In the genomic region with DNA sequence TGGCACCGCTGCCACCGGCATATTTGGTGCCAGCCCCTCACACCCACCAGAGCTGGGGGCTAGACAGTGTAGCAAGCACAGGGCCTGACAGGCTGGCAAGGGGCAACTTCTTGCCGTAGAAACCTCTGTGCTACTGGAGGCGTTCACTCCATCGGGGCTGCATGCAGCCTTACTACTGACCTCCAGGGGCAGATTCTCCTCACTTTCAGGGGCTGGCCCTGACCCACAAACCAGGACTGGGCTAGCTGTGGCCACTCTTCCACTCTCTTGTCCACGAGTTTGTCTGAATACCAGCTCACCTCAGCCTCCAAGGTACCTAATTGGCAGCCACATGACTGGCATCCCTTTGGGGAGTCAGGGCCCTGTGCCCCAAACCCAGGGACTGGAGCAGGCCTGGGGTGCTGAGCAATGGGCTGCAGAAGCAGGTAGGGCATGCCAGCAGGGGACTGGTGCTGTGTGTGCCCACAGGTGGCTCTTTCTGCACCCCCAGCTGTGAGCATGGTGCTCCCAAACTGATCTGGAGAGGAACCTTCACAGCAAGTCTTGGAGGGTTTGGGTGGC, we compare ENCODE assay signal across 14 cellular contexts. TPM values are rescaled to one million over a fixed set of nuclear protein-coding genes. Genes with fewer than 3 reads are reported as not detected.
A peak's percentile ranks its signal among the peaks of the same experiment; 100 is the strongest.
DNase-seq lines count a peak whose midpoint lies in the region; ATAC-seq, FAIRE-seq and TF ChIP-seq lines count a peak whose summit lies in the region.
"Had no signal": no experiment of that assay in that cellular context is flagged by ENCODE, and none has a peak within 500 bp of the region (broad histone marks: within the 10 kb centered on the region; RNA-seq: fewer than 3 reads in every experiment).

No MANE protein-coding gene starts in this region.

- no peak overlapping the region for H3K9ac ChIP-seq in MM.1S (ENCODE audit: low read length)
- no peak overlapping the region for H3K9ac ChIP-seq in neural cell (ENCODE audit: low read length)

- H3K4me1 ChIP-seq in MM.1S (ENCODE audit: low read length), result no peaks in the 10 kb centered on the region

- no peaks in the 10 kb centered on the region for H3K9me3 Mint-ChIP-seq in chondrocyte (ENCODE audit: low read depth)
- H3K9me3 Mint-ChIP-seq: IgD-negative memory B cell had no signal

- H3K4me3 ChIP-seq in MM.1S (ENCODE audit: low read length) (no peak overlapping the region), neural cell (ENCODE audit: low read length) (no peak overlapping the region)

- H3K9me2 ChIP-seq in MM.1S (replicated peaks; ENCODE audit: insufficient read depth, low read length), result no peaks in the 10 kb centered on the region
- no peaks in the 10 kb centered on the region for H3K9me2 ChIP-seq in neural cell (ENCODE audit: insufficient read depth, low read length)

- TF ChIP-seq CTCF in D721Med (IDR thresholded peaks at IDR 0.05; ENCODE audit: insufficient read depth, missing control alignments) (peak; percentile 26), MM.1S (IDR thresholded peaks at IDR 0.05; ENCODE audit: low read length) (peak; percentile 17; the same call in 1 of the 2 replicates), chondrocyte (IDR thresholded peaks at IDR 0.05) (peak; percentile 54), neural cell (IDR thresholded peaks at IDR 0.05; ENCODE audit: poor library complexity, severe bottlenecking) (peak; percentile 55)

- DNase-seq in D721Med (ENCODE audit: insufficient read length, low spot score), result no peak
- DNase-seq in MM.1S, result no peak
- peak; percentile 75 for DNase-seq in chondrocyte (ENCODE audit: low spot score)
- no peak for DNase-seq in NCI-H446 (lab: John Stamatoyannopoulos, UW)
- DNase-seq in GDM1 (lab: John Stamatoyannopoulos, UW), result no peak
- no peak for DNase-seq in KG1 (lab: John Stamatoyannopoulos, UW)
- DNase-seq: DND-41, NCI-H345 had no signal

- TF ChIP-seq EP300 in neural cell (conservative IDR thresholded peaks at IDR 0.05; ENCODE audit: poor library complexity, severe bottlenecking), result no peak

- H3K4me2 ChIP-seq in MM.1S (ENCODE audit: low read depth, low read length) (no peak overlapping the region), neural cell (ENCODE audit: low read length) (no peak overlapping the region)

- ATAC-seq in GM21360 (IDR thresholded peaks at IDR 0.05; ENCODE audit: unreplicated experiment), result no peak

- H4K20me1 ChIP-seq in MM.1S (ENCODE audit: insufficient read depth, low read length), result no peaks in the 10 kb centered on the region
- no peaks in the 10 kb centered on the region for H4K20me1 ChIP-seq in neural cell (ENCODE audit: insufficient read depth)

- H3K27me3 ChIP-seq in MM.1S (replicated peaks; ENCODE audit: insufficient read depth, low read length), result peaks cover 46% of the 10 kb centered on the region
- peaks cover 26% of the 10 kb centered on the region for H3K27me3 ChIP-seq in neural cell (ENCODE audit: insufficient read depth, low read depth, low read length)

- no peak overlapping the region for H3K4me3 Mint-ChIP-seq in chondrocyte (ENCODE audit: unreplicated experiment)

- TF ChIP-seq RAD21 in neural cell (conservative IDR thresholded peaks at IDR 0.05), result no peak

- peaks cover 16% of the 10 kb centered on the region for H3K4me1 Mint-ChIP-seq in chondrocyte (ENCODE audit: low read depth)

- FAIRE-seq in D721Med (lab: Jason Lieb, UNC), result no peak

- H3K27ac ChIP-seq in MM.1S (ENCODE audit: low read length), result no peak overlapping the region
- no peak overlapping the region for H3K27ac ChIP-seq in neural cell (ENCODE audit: low read length)
- H3K27ac ChIP-seq: epithelial cell of prostate had no signal

- no peaks in the 10 kb centered on the region for H3K79me2 ChIP-seq in MM.1S (ENCODE audit: low read length)
- H3K79me2 ChIP-seq in neural cell (replicated peaks; ENCODE audit: insufficient read depth, low read length), result peaks cover 38% of the 10 kb centered on the region

- no peaks in the 10 kb centered on the region for H3F3A ChIP-seq in MM.1S (ENCODE audit: insufficient read depth, low read length)
- no peaks in the 10 kb centered on the region for H3F3A ChIP-seq in neural cell (ENCODE audit: insufficient read depth, low read length, poor library complexity, severe bottlenecking)

- no peaks in the 10 kb centered on the region for H3K36me3 ChIP-seq in MM.1S (replicated peaks; ENCODE audit: insufficient read depth, low read length)
- H3K36me3 ChIP-seq in neural cell (ENCODE audit: insufficient read depth, low read length), result no peaks in the 10 kb centered on the region

- peaks cover 60% of the 10 kb centered on the region for H3K27me3 Mint-ChIP-seq in chondrocyte (ENCODE audit: low read depth)

- no peaks in the 10 kb centered on the region for H3K9me3 ChIP-seq in MM.1S (replicated peaks; ENCODE audit: insufficient read depth, low read length)
- no peaks in the 10 kb centered on the region for H3K9me3 ChIP-seq in neural cell (ENCODE audit: low read length)

- H2AFZ ChIP-seq in MM.1S (ENCODE audit: low read length) (no peak overlapping the region), neural cell (ENCODE audit: low read depth, low read length) (no peak overlapping the region)

- H3K36me3 Mint-ChIP-seq in chondrocyte (ENCODE audit: low read depth), result no peaks in the 10 kb centered on the region
- H3K36me3 Mint-ChIP-seq: IgD-negative memory B cell had no signal

- H3K27ac Mint-ChIP-seq in chondrocyte (ENCODE audit: unreplicated experiment), result no peak overlapping the region
- H3K27ac Mint-ChIP-seq: IgD-negative memory B cell had no signal

TF ChIP-seq in neural cell, 6 proteins besides CTCF, POLR2A, EP300 and RAD21:
- no peak for TF ChIP-seq REST (IDR thresholded peaks at IDR 0.05; ENCODE audit: borderline replicate concordance)
- TF ChIP-seq TAF1 (IDR thresholded peaks at IDR 0.05; ENCODE audit: low read depth), result no peak
- no peak for TF ChIP-seq EZH2 (IDR thresholded peaks at IDR 0.05; ENCODE audit: borderline replicate concordance, insufficient read depth, low read length, poor library complexity, severe bottlenecking)
- TF ChIP-seq MXI1 (conservative IDR thresholded peaks at IDR 0.05; ENCODE audit: poor library complexity, severe bottlenecking), result no peak
- no peak for TF ChIP-seq SMC3 (conservative IDR thresholded peaks at IDR 0.05; ENCODE audit: poor library complexity)
- no peak for TF ChIP-seq POLR2AphosphoS5 (IDR thresholded peaks at IDR 0.05)

RNA-seq across cellular contexts. Expression of gene LMO1, which starts 2.1 kb away (rescaled TPM):
- total RNA-seq in chondrocyte, result not detected in 3 replicates
- polyA plus RNA-seq in neural cell, result 4.4 and 4.5 TPM in 2 replicates
- polyA minus RNA-seq in neural cell, result 3.6 and 7.5 TPM in 2 replicates
- total RNA-seq: omental fat pad; T-helper 1 cell treated with Interleukin-12 subunit alpha and Interleukin-12 subunit beta and Interleukin-4 antibody, amounts not matched to agents 30 ng/mL and 1 ng/mL, for 36 hours had no signal
- polyA plus RNA-seq: IgD-negative memory B cell had no signal
